Comparison of ENCODE assay signal across 15 cellular contexts in the genomic region with DNA sequence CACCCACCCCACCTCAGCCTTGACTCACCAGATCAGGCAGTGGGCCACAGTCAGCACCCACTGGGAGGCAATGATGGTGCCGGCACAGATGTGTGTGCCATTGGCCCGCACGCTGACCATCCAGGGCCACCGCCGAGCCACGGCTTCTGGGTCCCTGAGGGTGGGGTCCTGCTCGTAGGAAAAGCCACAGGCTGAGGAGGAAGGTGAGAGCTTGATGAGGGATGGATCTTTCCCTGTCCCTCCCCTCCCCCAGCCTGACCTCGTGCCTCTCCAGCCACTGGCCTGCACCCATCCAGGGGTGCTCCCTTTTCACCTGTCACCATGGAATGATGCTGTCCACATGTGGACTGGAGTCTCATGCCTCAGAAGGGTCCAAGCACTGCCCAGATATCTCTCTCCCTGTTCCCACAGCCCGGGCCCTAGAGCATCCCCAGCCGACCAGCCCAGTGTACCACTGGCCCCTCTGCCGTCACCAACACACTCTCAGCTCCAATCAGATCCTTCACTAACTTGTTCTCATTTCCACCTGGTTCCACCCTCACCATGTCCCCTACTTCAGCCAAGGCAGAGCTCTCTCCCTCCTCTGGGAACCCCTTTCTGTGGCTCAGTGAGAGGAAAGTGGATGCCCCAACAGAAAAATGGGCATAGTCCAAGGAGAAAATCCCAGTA. TPM values are rescaled to one million over a fixed set of nuclear protein-coding genes. Genes with fewer than 3 reads are reported as not detected.
"Had no signal": no experiment of that assay in that cellular context is flagged by ENCODE, and none has a peak within 500 bp of the region (broad histone marks: within the 10 kb centered on the region; RNA-seq: fewer than 3 reads in every experiment).

No MANE protein-coding gene starts in this region.

- DNase-seq: activated CD8-positive, alpha-beta T cell treated with anti-CD3 and anti-CD28 coated beads for 36 hours; activated naive CD4-positive, alpha-beta T cell treated with anti-CD3 and anti-CD28 coated beads, Interleukin-2, amount 50 U/mL, for 16 hours; adrenal gland; body of pancreas; hypothalamus; mammary epithelial cell; mucosa of descending colon; naive thymus-derived CD8-positive, alpha-beta T cell; nucleus accumbens had no signal

- H3K9me3 Mint-ChIP-seq: activated CD8-positive, alpha-beta T cell treated with anti-CD3 and anti-CD28 coated beads for 36 hours; central memory CD8-positive, alpha-beta T cell; dendritic cell treated with granulocyte-macrophage colony-stimulating factor and Interleukin-4, amounts not matched to agents 40 ng/mL and 50 ng/mL, for 4 days; naive thymus-derived CD8-positive, alpha-beta T cell had no signal

- ATAC-seq: activated CD8-positive, alpha-beta T cell treated with anti-CD3 and anti-CD28 coated beads for 36 hours; body of pancreas; esophagus mucosa; mucosa of descending colon; naive thymus-derived CD8-positive, alpha-beta T cell had no signal

- H3K27me3 ChIP-seq: body of pancreas had no signal

- H3K4me3 Mint-ChIP-seq: activated CD8-positive, alpha-beta T cell treated with anti-CD3 and anti-CD28 coated beads for 36 hours; central memory CD8-positive, alpha-beta T cell; dendritic cell treated with granulocyte-macrophage colony-stimulating factor and Interleukin-4, amounts not matched to agents 40 ng/mL and 50 ng/mL, for 4 days; naive thymus-derived CD8-positive, alpha-beta T cell had no signal

- H3K4me3 ChIP-seq: adrenal gland, body of pancreas, mucosa of descending colon, tibial nerve had no signal

- H3K4me1 Mint-ChIP-seq: central memory CD8-positive, alpha-beta T cell had no signal

- H3K9me3 ChIP-seq: adrenal gland, body of pancreas, mucosa of descending colon, tibial nerve had no signal

- H3K27ac ChIP-seq: adrenal gland, body of pancreas, tibial nerve, VCaP had no signal

- H3K27ac Mint-ChIP-seq: activated CD8-positive, alpha-beta T cell treated with anti-CD3 and anti-CD28 coated beads for 36 hours; dendritic cell treated with granulocyte-macrophage colony-stimulating factor and Interleukin-4, amounts not matched to agents 40 ng/mL and 50 ng/mL, for 4 days had no signal

- H3K4me1 ChIP-seq: adrenal gland, body of pancreas, tibial nerve had no signal

- H3K36me3 ChIP-seq: adrenal gland, tibial nerve had no signal

- H3K36me3 Mint-ChIP-seq: naive thymus-derived CD8-positive, alpha-beta T cell had no signal

RNA-seq across cellular contexts. Expression of gene PRSS50, which starts 2.0 kb away (rescaled TPM):
- total RNA-seq: activated CD8-positive, alpha-beta T cell treated with anti-CD3 and anti-CD28 coated beads for 36 hours; esophagus mucosa; glomerular endothelial cell; naive thymus-derived CD8-positive, alpha-beta T cell had no signal

RNA-seq across cellular contexts. Expression of gene TMIE, which starts 14.4 kb away (rescaled TPM):
- total RNA-seq: body of pancreas, glomerular endothelial cell had no signal
